1 cellular context compared by ENCODE assay signal in genomic region chr10:132975976-132976682, GRCh38.
TF ChIP-seq lines count a peak whose summit lies in the region.

No MANE protein-coding gene starts in this region.

TF ChIP-seq in HepG2, 621 proteins besides CTCF, POLR2A, EP300 and RAD21 (continued from another document):
- peak; percentile 99 for TF ChIP-seq MNT (IDR thresholded peaks at IDR 0.05)
